In genomic region chr5:81161012-81161601, GRCh38 we compare ENCODE assay signal across 14 cellular contexts.
A peak's percentile ranks its signal among the peaks of the same experiment; 100 is the strongest.
DNase-seq lines count a peak whose midpoint lies in the region; ATAC-seq lines count a peak whose summit lies in the region.
"Had no signal": no experiment of that assay in that cellular context is flagged by ENCODE, and none has a peak within 500 bp of the region (broad histone marks: within the 10 kb centered on the region; RNA-seq: fewer than 3 reads in every experiment).

No MANE protein-coding gene starts in this region.

- no peak for DNase-seq in stimulated activated naive B cell treated with anti-CD40 and anti-IgM and Interleukin-4, amounts not matched to agents 10 μg/mL and 1 μg/mL and 100 μg/mL, for 72 hours
- no peak for DNase-seq in midbrain (lab: John Stamatoyannopoulos, UW)
- DNase-seq in activated T-cell treated with anti-CD3 and anti-CD28 coated beads, Interleukin-2, amount 50 U/mL, for 48 hours = no peak
- no peak for DNase-seq in stimulated activated naive CD4-positive, alpha-beta T cell (lab: John Stamatoyannopoulos, UW)
- DNase-seq: activated naive CD4-positive, alpha-beta T cell treated with anti-CD3 and anti-CD28 coated beads, Interleukin-2, amount 50 U/mL, for 16 hours; GM23248; immature natural killer cell; NCI-H2029; ovary; SJCRH30; tibial artery had no signal

- no peak overlapping the region for H3K27ac Mint-ChIP-seq in stimulated activated naive B cell treated with anti-CD40 and anti-IgM and Interleukin-4, amounts not matched to agents 10 μg/mL and 1 μg/mL and 100 μg/mL, for 72 hours
- H3K27ac Mint-ChIP-seq: immature natural killer cell had no signal

- H3K27me3 Mint-ChIP-seq in stimulated activated naive B cell treated with anti-CD40 and anti-IgM and Interleukin-4, amounts not matched to agents 10 μg/mL and 1 μg/mL and 100 μg/mL, for 72 hours = no peaks in the 10 kb centered on the region

- H3K9me3 Mint-ChIP-seq in stimulated activated naive B cell treated with anti-CD40 and anti-IgM and Interleukin-4, amounts not matched to agents 10 μg/mL and 1 μg/mL and 100 μg/mL, for 72 hours = peaks cover 0 to 2% of the 10 kb centered on the region in 2 donors

- ATAC-seq in GM18870 (IDR thresholded peaks at IDR 0.05; ENCODE audit: unreplicated experiment) = peak; percentile 50
- peak; percentile 76 for ATAC-seq in GM21576 (IDR thresholded peaks at IDR 0.05; ENCODE audit: unreplicated experiment)
- ATAC-seq in HG03108 (IDR thresholded peaks at IDR 0.05; ENCODE audit: unreplicated experiment) = peak; percentile 64
- peak; percentile 69 to 77 for ATAC-seq in stimulated activated naive B cell treated with anti-CD40 and anti-IgM and Interleukin-4, amounts not matched to agents 10 μg/mL and 1 μg/mL and 100 μg/mL, for 72 hours (replicated peaks)

- H3K4me3 Mint-ChIP-seq in stimulated activated naive B cell treated with anti-CD40 and anti-IgM and Interleukin-4, amounts not matched to agents 10 μg/mL and 1 μg/mL and 100 μg/mL, for 72 hours = no peak overlapping the region
- H3K4me3 Mint-ChIP-seq: immature natural killer cell had no signal

- H3K4me1 Mint-ChIP-seq in stimulated activated naive B cell treated with anti-CD40 and anti-IgM and Interleukin-4, amounts not matched to agents 10 μg/mL and 1 μg/mL and 100 μg/mL, for 72 hours = peaks cover 5 to 6% of the 10 kb centered on the region in 2 donors

- no peaks in the 10 kb centered on the region for H3K36me3 Mint-ChIP-seq in stimulated activated naive B cell treated with anti-CD40 and anti-IgM and Interleukin-4, amounts not matched to agents 10 μg/mL and 1 μg/mL and 100 μg/mL, for 72 hours
